21 cellular contexts compared by ENCODE assay signal in genomic region chr1:41480204-41481108, GRCh38. TPM values are rescaled to one million over a fixed set of nuclear protein-coding genes. Genes with fewer than 3 reads are reported as not detected.
"Had no signal": no experiment of that assay in that cellular context is flagged by ENCODE, and none has a peak within 500 bp of the region (broad histone marks: within the 10 kb centered on the region; RNA-seq: fewer than 3 reads in every experiment).

No MANE protein-coding gene starts in this region.

- H3K27me3 Mint-ChIP-seq: activated T-helper 17 cell treated with anti-CD3 and anti-CD28 coated beads, Interleukin-2, amount 50 U/mL, for 72 hours had no signal

- DNase-seq: activated CD4-positive, alpha-beta T cell treated with anti-CD3 and anti-CD28 coated beads, Interleukin-2, amount 50 U/mL, for 48 hours; activated CD4-positive, CD25-positive, alpha-beta regulatory T cell treated with anti-CD3 and anti-CD28 coated beads, Interleukin-2, amount 50 U/mL, for 72 hours; activated naive CD4-positive, alpha-beta T cell treated with Interleukin-2 at 50 U/mL for 16 hours; caudate nucleus; colonic mucosa; stimulated activated naive CD8-positive, alpha-beta T cell treated with anti-CD3 and anti-CD28 coated beads, Interleukin-15, Interleukin-2, amounts not matched to agents 100 U/mL and 50 U/mL, for 24 hours; T-helper 1 cell; T1000; upper lobe of left lung had no signal

- H3K36me3 ChIP-seq: colonic mucosa, neutrophil, right atrium auricular region, upper lobe of left lung had no signal

- FAIRE-seq: endometrium, keratinocyte had no signal

- H3K9me3 ChIP-seq: colonic mucosa, neutrophil, right atrium auricular region, upper lobe of left lung had no signal

- H3K27me3 ChIP-seq: colonic mucosa, hepatocyte, right atrium auricular region, upper lobe of left lung had no signal

- H3K4me3 ChIP-seq: colonic mucosa, hepatocyte, right atrium auricular region, skin epidermis, upper lobe of left lung had no signal

- H3K27ac ChIP-seq: colonic mucosa, hepatocyte, neutrophil, upper lobe of left lung had no signal

- ATAC-seq: activated T-helper 17 cell treated with anti-CD3 and anti-CD28 coated beads, Interleukin-2, amount 50 U/mL, for 72 hours; SK-N-SH treated with all-trans-retinoic acid at 6 μM for 48 hours; stimulated activated naive CD8-positive, alpha-beta T cell treated with anti-CD3 and anti-CD28 coated beads, Interleukin-15, Interleukin-2, amounts not matched to agents 100 U/mL and 50 U/mL, for 24 hours had no signal

- H3K4me3 Mint-ChIP-seq: activated T-helper 17 cell treated with anti-CD3 and anti-CD28 coated beads, Interleukin-2, amount 50 U/mL, for 72 hours had no signal

- H3K9me3 Mint-ChIP-seq: activated T-helper 17 cell treated with anti-CD3 and anti-CD28 coated beads, Interleukin-2, amount 50 U/mL, for 72 hours had no signal

RNA-seq across cellular contexts. Expression of gene EDN2, which starts 4.0 kb away (rescaled TPM):
- total RNA-seq: activated T-helper 17 cell treated with anti-CD3 and anti-CD28 coated beads, Interleukin-2, amount 50 U/mL, for 72 hours; liver; mesenteric fat pad; posterior vena cava; temporal lobe had no signal
